ENCODE assay signal across 8 cellular contexts in the genomic region with DNA sequence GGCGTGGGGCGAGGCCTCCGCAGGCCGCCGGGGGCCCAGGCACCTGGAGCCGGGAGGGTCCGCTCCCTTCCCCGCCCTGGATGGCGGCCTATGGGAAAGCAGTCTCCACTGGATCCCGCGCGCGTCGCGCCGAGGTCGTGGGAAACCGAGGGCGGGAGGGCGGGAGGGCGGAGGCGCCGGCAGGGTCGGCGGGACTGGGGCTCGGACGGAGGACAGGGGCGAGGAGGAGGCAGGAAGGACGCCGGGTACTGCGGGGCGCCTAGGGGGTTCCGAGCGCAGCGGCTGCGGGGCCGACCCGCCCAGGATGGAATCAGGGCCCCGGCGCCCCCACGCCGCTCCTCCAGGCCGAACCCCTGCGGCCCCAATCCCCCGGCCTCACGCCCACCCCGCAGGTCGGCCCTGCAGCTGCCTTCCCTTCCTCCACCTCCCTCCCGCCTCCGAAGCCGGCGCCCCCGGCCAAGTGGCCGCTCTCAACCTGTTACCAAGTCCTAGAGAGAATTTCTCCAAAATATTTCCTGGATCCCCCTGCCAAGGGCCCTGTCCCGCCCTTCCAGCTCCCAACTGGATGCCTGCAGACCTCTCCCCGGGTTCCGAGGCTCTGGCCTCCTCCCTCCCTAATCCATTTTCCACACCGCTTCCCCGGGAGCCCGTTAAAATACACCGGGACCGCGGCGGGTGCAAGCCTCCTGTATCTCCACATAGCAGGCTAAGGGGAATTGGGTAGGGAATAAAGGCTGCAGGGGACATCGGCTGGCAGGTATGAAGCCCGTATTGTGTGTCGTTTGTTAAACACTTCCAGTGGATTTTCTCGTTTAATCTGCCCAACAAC.
A peak's percentile ranks its signal among the peaks of the same experiment; 100 is the strongest.
DNase-seq lines count a peak whose midpoint lies in the region; ATAC-seq and TF ChIP-seq lines count a peak whose summit lies in the region.

No MANE protein-coding gene starts in this region.

- peak overlapping the region; percentile 92 for H3K4me3 Mint-ChIP-seq in CD4-positive, alpha-beta T cell
- H3K4me3 Mint-ChIP-seq in effector memory CD8-positive, alpha-beta T cell = peak overlapping the region; percentile 90 to 93

- TF ChIP-seq CTCF in CD4-positive, alpha-beta T cell (IDR thresholded peaks at IDR 0.05) = no peak
- TF ChIP-seq CTCF in PC-3 (conservative IDR thresholded peaks at IDR 0.05; ENCODE audit: low read depth, low read length) = no peak

- no peaks in the 10 kb centered on the region for H3K36me3 ChIP-seq in PC-3 (ENCODE audit: low read depth, low read length)
- no peaks in the 10 kb centered on the region for H3K36me3 ChIP-seq in urinary bladder (ENCODE audit: insufficient read depth)

- CTCF ChIA-PET in CD4-positive, alpha-beta T cell (lab: Charles Lee) = no interaction called here
- CTCF ChIA-PET in PC-3 (lab: Charles Lee) = no interaction called here

- WGBS in urinary bladder = 2% methylated on average over 68 of the region's 68 CpGs

- H3K36me3 Mint-ChIP-seq in CD4-positive, alpha-beta T cell (ENCODE audit: low read depth) = peaks cover 4% of the 10 kb centered on the region
- H3K36me3 Mint-ChIP-seq in effector memory CD8-positive, alpha-beta T cell (ENCODE audit: insufficient read depth) = peaks cover 39% of the 10 kb centered on the region

- ATAC-seq in CD4-positive, alpha-beta T cell (ENCODE audit: poor library complexity) = no peak
- ATAC-seq in PC-3 = no peak
- ATAC-seq in effector memory CD8-positive, alpha-beta T cell (replicated peaks) = peak; percentile 15

- peak overlapping the region; percentile 86 for H3K4me2 ChIP-seq in PC-3 (ENCODE audit: low read length)

- peaks cover 55% of the 10 kb centered on the region for H3K4me1 Mint-ChIP-seq in CD4-positive, alpha-beta T cell (ENCODE audit: low read depth)
- H3K4me1 Mint-ChIP-seq in effector memory CD8-positive, alpha-beta T cell (ENCODE audit: low read depth in 2 of 2) = peaks cover 47 to 57% of the 10 kb centered on the region in 2 donors

- intact Hi-C loops in CD4-positive, alpha-beta T cell (cut with DNase I, micrococcal nuclease) = no loop called here
- intact Hi-C loops in PC-3 (cut with micrococcal nuclease) = no loop called here

- peaks cover 23% of the 10 kb centered on the region for H3K27me3 ChIP-seq in CD4-positive, alpha-beta T cell (ENCODE audit: control insufficient read depth, insufficient read depth, low read length)
- H3K27me3 ChIP-seq in PC-3 (ENCODE audit: low read length) = peaks cover 12% of the 10 kb centered on the region

- H3K9ac ChIP-seq in PC-3 (ENCODE audit: low read length) = no peak overlapping the region

- H3K4me1 ChIP-seq in PC-3 (ENCODE audit: insufficient read depth, low read length) = no peaks in the 10 kb centered on the region
- no peaks in the 10 kb centered on the region for H3K4me1 ChIP-seq in urinary bladder (ENCODE audit: insufficient read depth)

- no peak for DNase-seq in CD4-positive, alpha-beta T cell
- DNase-seq in PC-3 (no peak), midbrain (lab: John Stamatoyannopoulos, UW) (peak; percentile 49), NCI-H1105 treated with DMSO at 0.1 percent for 48 hours (lab: John Stamatoyannopoulos, UW) (no peak), NCI-H446 (lab: John Stamatoyannopoulos, UW) (no peak), NCI-H2171 (lab: John Stamatoyannopoulos, UW) (no peak)
- DNase-seq in effector memory CD8-positive, alpha-beta T cell = no peak

- H3K79me2 ChIP-seq in PC-3 (ENCODE audit: low read length) = no peaks in the 10 kb centered on the region

- peaks cover 58% of the 10 kb centered on the region for H3K27me3 Mint-ChIP-seq in CD4-positive, alpha-beta T cell
- H3K27me3 Mint-ChIP-seq in effector memory CD8-positive, alpha-beta T cell = peaks cover 0 to 4% of the 10 kb centered on the region in 2 donors

- POLR2A ChIA-PET in CD4-positive, alpha-beta T cell (lab: Charles Lee) = interaction anchor here (1.2 kb wide), 1 partner anchor 146 kb away, joined by 3 read pairs; no protein-coding TSS in a partner anchor
- POLR2A ChIA-PET in PC-3 (lab: Charles Lee; ENCODE audit: unreplicated experiment) = no interaction called here

- H3K9me3 ChIP-seq in CD4-positive, alpha-beta T cell (ENCODE audit: control insufficient read depth, low read length) = no peaks in the 10 kb centered on the region
- no peaks in the 10 kb centered on the region for H3K9me3 ChIP-seq in PC-3 (ENCODE audit: low read length)

- H3K27ac ChIP-seq in CD4-positive, alpha-beta T cell (ENCODE audit: low read depth, low read length) = no peak overlapping the region
- H3K27ac ChIP-seq in PC-3 (ENCODE audit: low read length) (no peak overlapping the region), urinary bladder (ENCODE audit: low read depth) (peak overlapping the region; percentile 94)

- peak overlapping the region; percentile 68 for H3K27ac Mint-ChIP-seq in CD4-positive, alpha-beta T cell
- H3K27ac Mint-ChIP-seq in effector memory CD8-positive, alpha-beta T cell = peak overlapping the region; percentile 96 to 98

- H3F3A ChIP-seq in PC-3 (ENCODE audit: low read length, unreplicated experiment) = no peaks in the 10 kb centered on the region

- peak overlapping the region; percentile 63; the same call in 1 of the 2 replicates for H2AFZ ChIP-seq in PC-3 (ENCODE audit: low read length)

- no peaks in the 10 kb centered on the region for H3K9me3 Mint-ChIP-seq in CD4-positive, alpha-beta T cell
- no peaks in the 10 kb centered on the region for H3K9me3 Mint-ChIP-seq in effector memory CD8-positive, alpha-beta T cell

- H3K4me3 ChIP-seq in PC-3 (ENCODE audit: low read length) = peak overlapping the region; percentile 64
- H3K4me3 ChIP-seq in urinary bladder (ENCODE audit: low read depth, low read length) = peak overlapping the region; percentile 74

- no peaks in the 10 kb centered on the region for H4K20me1 ChIP-seq in PC-3 (ENCODE audit: low read length)

- BruUV-seq in PC-3 (replicated peaks; lab: Mats Ljungman, UMichigan) = no TSS peak

- no peaks in the 10 kb centered on the region for H3K9me2 ChIP-seq in PC-3 (replicated peaks; ENCODE audit: low read length)
